13 cellular contexts compared by ENCODE assay signal in the genomic region with DNA sequence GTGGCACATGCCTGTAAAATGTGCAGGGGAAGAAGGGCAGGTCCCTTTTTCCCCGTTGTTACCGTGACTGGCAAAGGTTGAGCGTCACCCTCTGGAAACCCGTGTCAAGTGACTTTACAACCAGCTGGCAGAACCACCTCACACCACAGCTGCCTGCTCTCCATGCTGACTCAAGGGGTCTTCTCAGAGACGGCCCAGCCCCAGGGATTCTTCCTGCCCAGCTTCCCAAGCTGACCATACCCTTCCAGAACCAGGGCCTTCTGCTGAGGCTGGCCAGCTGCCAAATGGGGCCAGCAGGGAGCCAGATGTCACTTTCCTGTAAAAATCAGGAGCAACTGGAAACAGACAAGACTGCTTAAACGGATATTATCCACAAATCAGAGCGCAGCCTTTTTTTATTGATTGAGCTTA. TPM values are rescaled to one million over a fixed set of nuclear protein-coding genes. Genes with fewer than 3 reads are reported as not detected.
A peak's percentile ranks its signal among the peaks of the same experiment; 100 is the strongest.
DNase-seq lines count a peak whose midpoint lies in the region; ATAC-seq and TF ChIP-seq lines count a peak whose summit lies in the region.
"Had no signal": no experiment of that assay in that cellular context is flagged by ENCODE, and none has a peak within 500 bp of the region (broad histone marks: within the 10 kb centered on the region; RNA-seq: fewer than 3 reads in every experiment).

No MANE protein-coding gene starts in this region.

- H3K27me3 ChIP-seq in breast epithelium (no peaks in the 10 kb centered on the region), lower lobe of right lung (ENCODE audit: low read depth) (no peaks in the 10 kb centered on the region), vagina (no peaks in the 10 kb centered on the region)
- H3K27me3 ChIP-seq: esophagus muscularis mucosa had no signal

- intact Hi-C loops in breast epithelium (cut with DNase I; ENCODE audit: low total_unique reads) = no loop called here
- intact Hi-C loops in MCF 10A (cut with micrococcal nuclease) = no loop called here
- intact Hi-C loops in lower lobe of right lung (cut with DNase I) = no loop called here
- intact Hi-C loops in vagina (cut with DNase I) = no loop called here

- CTCF ChIA-PET in MCF 10A (lab: Yijun Ruan, JAX) = interaction anchor here (0.5 to 1.9 kb wide), 2 partner anchors 24 to 70 kb away, joined by 3 to 4 read pairs; no protein-coding TSS in a partner anchor

- H3K27me3 Mint-ChIP-seq in MCF 10A (ENCODE audit: insufficient read depth, unreplicated experiment) = no peaks in the 10 kb centered on the region

- TF ChIP-seq CTCF in breast epithelium (IDR thresholded peaks at IDR 0.05) (no peak), MCF 10A (IDR thresholded peaks at IDR 0.05; ENCODE audit: unreplicated experiment) (no peak), fibroblast of pulmonary artery (IDR thresholded peaks at IDR 0.05; ENCODE audit: low read length, missing control alignments) (no peak), lower lobe of right lung (IDR thresholded peaks at IDR 0.05) (no peak), vagina (IDR thresholded peaks at IDR 0.05) (no peak)

- no peak overlapping the region for H3K27ac Mint-ChIP-seq in MCF 10A (ENCODE audit: low read depth, unreplicated experiment)
- H3K27ac Mint-ChIP-seq: T-helper 1 cell treated with Interleukin-12 subunit alpha and Interleukin-12 subunit beta and Interleukin-4 antibody, amounts not matched to agents 30 μg/mL and 1 μg/mL, for 36 hours had no signal

- H3K4me1 ChIP-seq in breast epithelium (peaks cover 0 to 5% of the 10 kb centered on the region in 2 donors), lower lobe of right lung (no peaks in the 10 kb centered on the region), vagina (peaks cover 3% of the 10 kb centered on the region)

- POLR2A ChIA-PET in MCF 10A (lab: Yijun Ruan, JAX) = interaction anchor here (0.6 to 6.7 kb wide), 3 partner anchors 16 to 25 kb away, joined by 3 to 62 read pairs (median 3); no protein-coding TSS in a partner anchor

- no peaks in the 10 kb centered on the region for H3K9me3 Mint-ChIP-seq in MCF 10A (ENCODE audit: unreplicated experiment)
- H3K9me3 Mint-ChIP-seq: T-helper 1 cell treated with Interleukin-12 subunit alpha and Interleukin-12 subunit beta and Interleukin-4 antibody, amounts not matched to agents 30 μg/mL and 1 μg/mL, for 36 hours had no signal

- no peak for ATAC-seq in lower lobe of right lung
- no peak for ATAC-seq in GM18873 (IDR thresholded peaks at IDR 0.05; ENCODE audit: low FRiP score, unreplicated experiment)

- H3K4me3 ChIP-seq in breast epithelium (no peak overlapping the region), fibroblast of pulmonary artery (replicated peaks; ENCODE audit: low read depth, low read length) (no peak overlapping the region), lower lobe of right lung (no peak overlapping the region), vagina (no peak overlapping the region)
- H3K4me3 ChIP-seq: esophagus muscularis mucosa had no signal

- H3K9me3 ChIP-seq in breast epithelium (no peaks in the 10 kb centered on the region), lower lobe of right lung (no peaks in the 10 kb centered on the region), vagina (no peaks in the 10 kb centered on the region)
- H3K9me3 ChIP-seq: esophagus muscularis mucosa had no signal

- no peak for TF ChIP-seq POLR2A in breast epithelium (IDR thresholded peaks at IDR 0.05)
- TF ChIP-seq POLR2A in vagina (IDR thresholded peaks at IDR 0.05) = no peak

- no peak overlapping the region for H3K4me3 Mint-ChIP-seq in MCF 10A (ENCODE audit: unreplicated experiment)
- H3K4me3 Mint-ChIP-seq: T-helper 1 cell treated with Interleukin-12 subunit alpha and Interleukin-12 subunit beta and Interleukin-4 antibody, amounts not matched to agents 30 μg/mL and 1 μg/mL, for 36 hours had no signal

- H3K27ac ChIP-seq in breast epithelium (peak overlapping the region; percentile 52 to 86), lower lobe of right lung (no peak overlapping the region), vagina (no peak overlapping the region)
- H3K27ac ChIP-seq: esophagus muscularis mucosa, HL-60 had no signal

- DNase-seq in breast epithelium (ENCODE audit: low spot score in 2 of 2) = peak in 1 of 2 donors; percentile 37
- no peak for DNase-seq in MCF 10A (ENCODE audit: unreplicated experiment)
- peak; percentile 89 for DNase-seq in NCI-H82 (lab: John Stamatoyannopoulos, UW)
- DNase-seq in fibroblast of pulmonary artery (ENCODE audit: low read depth) = peak; percentile 32
- no peak for DNase-seq in lower lobe of right lung
- DNase-seq in amniotic stem cell (lab: John Stamatoyannopoulos, UW) = no peak
- DNase-seq in vagina (ENCODE audit: extremely low spot score in 2 of 2) = no peak
- DNase-seq: posterior cingulate gyrus had no signal

- peaks cover 20% of the 10 kb centered on the region for H3K36me3 Mint-ChIP-seq in MCF 10A (ENCODE audit: insufficient read depth, unreplicated experiment)

- H3K4me1 Mint-ChIP-seq in MCF 10A (ENCODE audit: insufficient read depth, unreplicated experiment) = peaks cover 31% of the 10 kb centered on the region

- BruUV-seq in MCF 10A (replicated peaks; lab: Mats Ljungman, UMichigan) = no TSS peak

- no peaks in the 10 kb centered on the region for H3K36me3 ChIP-seq in breast epithelium
- H3K36me3 ChIP-seq in lower lobe of right lung = no peaks in the 10 kb centered on the region
- no peaks in the 10 kb centered on the region for H3K36me3 ChIP-seq in vagina

RNA-seq across cellular contexts. Expression of a gene that starts 6.3 kb away (rescaled TPM):
- total RNA-seq in breast epithelium = 100 to 1,000 TPM in 1 of 3 donors, 10 to 100 TPM in 2; 35.4 to 137 (median 50.2) TPM
- total RNA-seq in MCF 10A (2022) = 27.0 and 37.7 TPM in 2 replicates
- total RNA-seq in lower lobe of right lung = 14.7 TPM
- 34.1 TPM for total RNA-seq in vagina

RNA-seq across cellular contexts. Expression of a gene that starts 23.2 kb away (rescaled TPM):
- total RNA-seq in breast epithelium (not detected), MCF 10A (2022) (not detected in 2 replicates), lower lobe of right lung (not detected), vagina (not detected)
- total RNA-seq: esophagus muscularis mucosa, kidney epithelial cell had no signal

Comparison
In these comparisons a context has a peak if more than half of its experiments do, and no peak if none do; other contexts are left out.
1. DNase-seq: peak in NCI-H82 (single experiment) and fibroblast of pulmonary artery (single experiment); none in MCF 10A (single experiment), lower lobe of right lung (single experiment), amniotic stem cell (single experiment) and vagina (0 of 2).
2. H3K27ac ChIP-seq: peak in breast epithelium (2 of 2); none in lower lobe of right lung (single experiment) and vagina (single experiment).